In the genomic region with DNA sequence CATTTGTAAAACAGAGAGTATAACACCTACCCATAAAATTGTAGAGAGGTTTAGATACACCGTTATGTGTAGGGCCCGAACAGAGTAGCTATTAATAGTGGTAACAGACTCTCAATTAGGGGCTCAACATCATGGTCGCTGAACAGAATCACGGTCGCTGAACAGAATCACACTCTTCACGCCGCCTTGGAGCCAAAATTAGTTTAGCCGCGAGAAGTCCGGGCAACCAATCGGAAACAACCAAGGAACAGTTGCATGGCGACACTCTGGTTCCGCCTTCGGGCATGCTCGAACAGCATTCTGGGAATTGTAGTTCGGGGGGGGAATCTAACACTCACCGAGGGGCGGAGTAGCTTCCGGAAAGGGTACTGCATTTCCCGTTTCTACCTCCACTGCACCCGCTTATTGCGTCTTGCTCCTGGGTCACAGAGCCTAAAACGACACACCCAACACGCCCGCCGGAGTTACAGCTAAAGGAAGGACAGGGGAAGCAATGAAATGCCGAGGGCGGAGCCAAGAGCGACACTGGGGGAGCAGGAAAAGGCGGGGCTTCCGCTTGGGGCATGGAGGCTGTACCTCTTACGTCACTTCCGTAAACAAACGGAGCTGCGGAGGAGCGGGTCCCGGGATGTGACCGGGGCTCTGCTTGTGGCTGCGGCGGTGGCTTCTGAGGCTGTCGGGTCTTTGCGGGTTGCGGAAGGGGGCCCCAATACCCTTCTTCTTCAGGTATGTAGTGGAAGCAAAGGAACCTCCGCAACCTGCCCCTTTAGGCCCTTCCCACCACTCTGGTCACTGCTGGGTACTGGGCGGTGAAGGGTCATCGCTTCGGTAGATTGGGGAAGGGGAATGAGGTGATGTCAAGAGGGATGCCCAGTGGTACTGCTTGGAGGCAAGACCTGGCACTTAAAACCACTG, we compare ENCODE assay signal across 8 cellular contexts. TPM values are rescaled to one million over a fixed set of nuclear protein-coding genes. Genes with fewer than 3 reads are reported as not detected.
DNase-seq lines count a peak whose midpoint lies in the region; ATAC-seq and TF ChIP-seq lines count a peak whose summit lies in the region.

Gene CCDC28A (plus strand): TSS at position 593 of the 915 bp plus-strand sequence. CDS start 2,352 bp downstream, outside the sequence.

- H3K9me3 ChIP-seq in PC-3 (ENCODE audit: low read length) (no peaks in the 10 kb centered on the region), mucosa of descending colon (no peaks in the 10 kb centered on the region)

- H3K4me1 ChIP-seq in PC-3 (ENCODE audit: insufficient read depth, low read length) (peaks cover 7% of the 10 kb centered on the region), mucosa of descending colon (ENCODE audit: low read depth) (peaks cover 11% of the 10 kb centered on the region)

- H3K4me3 ChIP-seq in PC-3 (ENCODE audit: low read length) = peak within 1 kb of the TSS; percentile 99
- peak within 1 kb of the TSS; percentile 60 for H3K4me3 ChIP-seq in mucosa of descending colon

- H2AFZ ChIP-seq in PC-3 (ENCODE audit: low read length) = peak within 1 kb of the TSS; percentile 94

- no peak for TF ChIP-seq CTCF in PC-3 (conservative IDR thresholded peaks at IDR 0.05; ENCODE audit: low read depth, low read length)
- no peak for TF ChIP-seq CTCF in mucosa of descending colon (IDR thresholded peaks at IDR 0.05)

- H4K20me1 ChIP-seq in PC-3 (ENCODE audit: low read length) = no peaks in the 10 kb centered on the region

- no peaks in the 10 kb centered on the region for H3K9me2 ChIP-seq in PC-3 (replicated peaks; ENCODE audit: low read length)

- DNase-seq in DMS114 treated with DMSO at 0.1 percent for 48 hours (lab: John Stamatoyannopoulos, UW; ENCODE audit: unreplicated experiment) = peak; percentile 90
- peak; percentile 84 for DNase-seq in PC-3
- DNase-seq in activated T-cell treated with anti-CD3 and anti-CD28 coated beads for 48 hours (ENCODE audit: low read depth) = peak; percentile 86
- peak; percentile 77 for DNase-seq in epithelial cell of prostate (ENCODE audit: low read depth, low spot score)
- peak; percentile 94 to 97 (median 96) for DNase-seq in mucosa of descending colon
- DNase-seq in stimulated activated CD8-positive, alpha-beta memory T cell treated with anti-CD3 and anti-CD28 coated beads, Interleukin-4, amount 100 ng/mL, for 24 hours (ENCODE audit: low read depth) = peak; percentile 87

- POLR2A ChIA-PET in PC-3 (lab: Charles Lee; ENCODE audit: unreplicated experiment) = interaction anchor here (0.7 kb wide), 1 partner anchor 562 kb away, joined by 4 read pairs; no protein-coding TSS in a partner anchor

- H3K9ac ChIP-seq in PC-3 (ENCODE audit: low read length) = peak within 1 kb of the TSS; percentile 78

- no peaks in the 10 kb centered on the region for H3K27me3 ChIP-seq in PC-3 (ENCODE audit: low read length)

- H3K79me2 ChIP-seq in PC-3 (ENCODE audit: low read length) = peaks cover 5% of the 10 kb centered on the region; the same call in 1 of the 2 replicates

- H3F3A ChIP-seq in PC-3 (ENCODE audit: low read length, unreplicated experiment) = no peaks in the 10 kb centered on the region

- BruUV-seq in PC-3 (replicated peaks; lab: Mats Ljungman, UMichigan) = TSS peak; percentile 78

- ATAC-seq in GM21576 (IDR thresholded peaks at IDR 0.05; ENCODE audit: unreplicated experiment) (peak; percentile 93), PC-3 (peak; percentile 89), mucosa of descending colon (peak; percentile 98)

- TF ChIP-seq RAD21 in Ishikawa (IDR thresholded peaks at IDR 0.05; ENCODE audit: low read depth) = no peak

- CTCF ChIA-PET in PC-3 (lab: Charles Lee) = interaction anchor here (0.6 kb wide), 1 partner anchor 195 kb away, joined by 3 read pairs; no protein-coding TSS in a partner anchor

- no peak for TF ChIP-seq EP300 in Ishikawa (IDR thresholded peaks at IDR 0.05; ENCODE audit: borderline replicate concordance)

- intact Hi-C loops in PC-3 (cut with micrococcal nuclease) (no loop called here), mucosa of descending colon (cut with DNase I, micrococcal nuclease) (no loop called here)

- H3K4me2 ChIP-seq in PC-3 (ENCODE audit: low read length) = peak within 1 kb of the TSS; percentile 90

- peak within 1 kb of the TSS; percentile 81 for H3K27ac ChIP-seq in PC-3 (ENCODE audit: low read length)
- peak within 1 kb of the TSS; percentile 88 for H3K27ac ChIP-seq in epithelial cell of prostate

- H3K36me3 ChIP-seq in PC-3 (ENCODE audit: low read depth, low read length) (no peaks in the 10 kb centered on the region), mucosa of descending colon (ENCODE audit: low read depth) (no peaks in the 10 kb centered on the region)

TF ChIP-seq in Ishikawa, 13 proteins besides CTCF, POLR2A, EP300 and RAD21:
- TF ChIP-seq CEBPB (IDR thresholded peaks at IDR 0.05) (peak; percentile 1; the same call in 1 of the 2 replicates), EGR1 (IDR thresholded peaks at IDR 0.05) (no peak), CREB1 (IDR thresholded peaks at IDR 0.05; ENCODE audit: low read depth) (peak; percentile 74), ZBTB7A (IDR thresholded peaks at IDR 0.05; ENCODE audit: low read depth) (no peak), TEAD4 (IDR thresholded peaks at IDR 0.05) (no peak), NFIC (IDR thresholded peaks at IDR 0.05) (no peak), USF1 (IDR thresholded peaks at IDR 0.05) (no peak), TAF1 (IDR thresholded peaks at IDR 0.05; ENCODE audit: low read depth) (peak; percentile 42; the same call in 1 of the 2 replicates), YY1 (IDR thresholded peaks at IDR 0.05; ENCODE audit: low read depth) (peak; percentile 28), FOXM1 (IDR thresholded peaks at IDR 0.05; ENCODE audit: borderline replicate concordance, low read depth) (0 out of 2 replicates have a peak, but pooled peaks have one; percentile 17), TCF12 (IDR thresholded peaks at IDR 0.05; ENCODE audit: low read depth) (no peak)
- TF ChIP-seq, protein P1, sequence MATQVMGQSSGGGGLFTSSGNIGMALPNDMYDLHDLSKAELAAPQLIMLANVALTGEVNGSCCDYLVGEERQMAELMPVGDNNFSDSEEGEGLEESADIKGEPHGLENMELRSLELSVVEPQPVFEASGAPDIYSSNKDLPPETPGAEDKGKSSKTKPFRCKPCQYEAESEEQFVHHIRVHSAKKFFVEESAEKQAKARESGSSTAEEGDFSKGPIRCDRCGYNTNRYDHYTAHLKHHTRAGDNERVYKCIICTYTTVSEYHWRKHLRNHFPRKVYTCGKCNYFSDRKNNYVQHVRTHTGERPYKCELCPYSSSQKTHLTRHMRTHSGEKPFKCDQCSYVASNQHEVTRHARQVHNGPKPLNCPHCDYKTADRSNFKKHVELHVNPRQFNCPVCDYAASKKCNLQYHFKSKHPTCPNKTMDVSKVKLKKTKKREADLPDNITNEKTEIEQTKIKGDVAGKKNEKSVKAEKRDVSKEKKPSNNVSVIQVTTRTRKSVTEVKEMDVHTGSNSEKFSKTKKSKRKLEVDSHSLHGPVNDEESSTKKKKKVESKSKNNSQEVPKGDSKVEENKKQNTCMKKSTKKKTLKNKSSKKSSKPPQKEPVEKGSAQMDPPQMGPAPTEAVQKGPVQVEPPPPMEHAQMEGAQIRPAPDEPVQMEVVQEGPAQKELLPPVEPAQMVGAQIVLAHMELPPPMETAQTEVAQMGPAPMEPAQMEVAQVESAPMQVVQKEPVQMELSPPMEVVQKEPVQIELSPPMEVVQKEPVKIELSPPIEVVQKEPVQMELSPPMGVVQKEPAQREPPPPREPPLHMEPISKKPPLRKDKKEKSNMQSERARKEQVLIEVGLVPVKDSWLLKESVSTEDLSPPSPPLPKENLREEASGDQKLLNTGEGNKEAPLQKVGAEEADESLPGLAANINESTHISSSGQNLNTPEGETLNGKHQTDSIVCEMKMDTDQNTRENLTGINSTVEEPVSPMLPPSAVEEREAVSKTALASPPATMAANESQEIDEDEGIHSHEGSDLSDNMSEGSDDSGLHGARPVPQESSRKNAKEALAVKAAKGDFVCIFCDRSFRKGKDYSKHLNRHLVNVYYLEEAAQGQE (IDR thresholded peaks at IDR 0.05; ENCODE audit: low read depth) = no peak
- TF ChIP-seq, protein P2, sequence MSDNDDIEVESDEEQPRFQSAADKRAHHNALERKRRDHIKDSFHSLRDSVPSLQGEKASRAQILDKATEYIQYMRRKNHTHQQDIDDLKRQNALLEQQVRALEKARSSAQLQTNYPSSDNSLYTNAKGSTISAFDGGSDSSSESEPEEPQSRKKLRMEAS (IDR thresholded peaks at IDR 0.05) = peak; percentile 77; the same call in 1 of the 2 replicates
TF ChIP-seq in Ishikawa: peak in this region for 6.

RNA-seq across cellular contexts. Expression of gene CCDC28A, which starts in this region (rescaled TPM):
- 5.8 and 8.5 TPM in 2 replicates for total RNA-seq in PC-3 (2014; rRNA removed)
- total RNA-seq in mucosa of descending colon = 10 to 100 TPM; 16.1 to 29.8 (median 24.0) TPM

Comparison
In these comparisons a context has a peak if more than half of its experiments do, and no peak if none do; other contexts are left out.
1. Peak in every context shown above with its lines: DNase-seq, ATAC-seq, H3K4me3 ChIP-seq and H3K27ac ChIP-seq.